Comparison of ENCODE assay signal across 19 cellular contexts in genomic region chr17:43456029-43456428, GRCh38.
"Had no signal": no experiment of that assay in that cellular context is flagged by ENCODE, and none has a peak within 500 bp of the region (broad histone marks: within the 10 kb centered on the region; RNA-seq: fewer than 3 reads in every experiment).

No MANE protein-coding gene starts in this region.

- H3K36me3 Mint-ChIP-seq: activated CD4-positive, alpha-beta memory T cell treated with anti-CD3 and anti-CD28 coated beads for 36 hours; activated naive CD8-positive, alpha-beta T cell had no signal

- H3K27ac Mint-ChIP-seq: activated B cell treated with CpG ODN at 0.5 μM for 24 hours; activated CD4-positive, alpha-beta memory T cell treated with anti-CD3 and anti-CD28 coated beads for 36 hours; activated CD4-positive, alpha-beta T cell treated with anti-CD3 and anti-CD28 coated beads, Interleukin-2, amount 10 ng/mL, durations not matched to agents 7 days and 5 days; activated naive CD4-positive, alpha-beta T cell treated with anti-CD3 and anti-CD28 coated beads for 36 hours; activated naive CD8-positive, alpha-beta T cell; T-helper 17 cell had no signal

- H3K9me3 Mint-ChIP-seq: activated B cell treated with CpG ODN at 0.5 μM for 24 hours; activated CD4-positive, alpha-beta memory T cell treated with anti-CD3 and anti-CD28 coated beads for 36 hours; activated CD4-positive, alpha-beta T cell treated with anti-CD3 and anti-CD28 coated beads, Interleukin-2, amount 10 ng/mL, durations not matched to agents 7 days and 5 days; activated naive CD4-positive, alpha-beta T cell treated with anti-CD3 and anti-CD28 coated beads for 36 hours; activated T-cell treated with anti-CD3 and anti-CD28 coated beads, Interleukin-2, amount 50 U/mL, for 4 hours had no signal

- DNase-seq: activated B cell treated with CpG ODN at 0.5 μM for 24 hours; activated CD4-positive, alpha-beta T cell treated with anti-CD3 and anti-CD28 coated beads, Interleukin-2, amount 10 ng/mL, durations not matched to agents 7 days and 5 days; activated CD8-positive, alpha-beta memory T cell treated with anti-CD3 and anti-CD28 coated beads for 24 hours; activated effector memory CD4-positive, alpha-beta T cell treated with anti-CD3 and anti-CD28 coated beads, Interleukin-2, amount 50 U/mL, for 16 hours; activated naive CD4-positive, alpha-beta T cell treated with anti-CD3 and anti-CD28 coated beads for 36 hours; activated T-cell treated with anti-CD3 and anti-CD28 coated beads, Interleukin-2, amount 50 U/mL, for 4 hours; amygdala; cerebellar nuclear complex; NCI-H1092; NCI-H2107; NCI-H345; NCI-H510A; NCI-H526 treated with DMSO at 0.1 percent for 48 hours; NK-92 treated with Interleukin-12 subunit alpha and Interleukin-12 subunit beta, amount 100 ng/mL, for 24 hours; SIG-M5; T-helper 17 cell; T-helper 9 cell had no signal

- H3K4me1 Mint-ChIP-seq: activated B cell treated with CpG ODN at 0.5 μM for 24 hours had no signal

- H3K27me3 Mint-ChIP-seq: activated naive CD8-positive, alpha-beta T cell had no signal

- H3K4me3 Mint-ChIP-seq: activated B cell treated with CpG ODN at 0.5 μM for 24 hours; activated CD4-positive, alpha-beta memory T cell treated with anti-CD3 and anti-CD28 coated beads for 36 hours; activated CD4-positive, alpha-beta T cell treated with anti-CD3 and anti-CD28 coated beads, Interleukin-2, amount 10 ng/mL, durations not matched to agents 7 days and 5 days; activated naive CD4-positive, alpha-beta T cell treated with anti-CD3 and anti-CD28 coated beads for 36 hours; activated naive CD8-positive, alpha-beta T cell; activated T-cell treated with anti-CD3 and anti-CD28 coated beads, Interleukin-2, amount 50 U/mL, for 4 hours; T-helper 17 cell had no signal
